ENCODE assay signal across 1 cellular context in the genomic region with DNA sequence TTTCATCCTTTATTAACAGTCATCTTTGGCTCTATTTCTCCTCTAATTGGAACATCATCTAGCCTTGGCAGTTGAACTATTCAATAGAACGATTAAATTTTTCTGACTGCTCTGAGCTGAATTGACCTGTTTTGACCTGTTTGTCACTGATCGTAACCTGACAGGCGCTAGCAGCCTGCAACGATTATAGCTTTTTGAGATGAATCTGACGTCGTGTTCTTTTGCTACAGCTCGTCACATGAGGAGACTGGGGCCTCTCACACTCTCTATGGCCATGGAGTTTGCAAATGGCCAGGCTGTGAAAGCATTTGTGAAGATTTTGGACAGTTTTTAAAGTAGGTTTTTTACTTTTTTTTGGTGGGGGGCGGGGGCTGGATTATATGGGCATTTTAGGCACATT.
TF ChIP-seq lines count a peak whose summit lies in the region.

No MANE protein-coding gene starts in this region.

TF ChIP-seq in HEK293, 187 proteins besides CTCF, POLR2A, EP300 and RAD21 (continued from another document):
- no peak for TF ChIP-seq ATF2 (tag by site-specific recombination; IDR thresholded peaks at IDR 0.05; ENCODE audit: low read depth)
- no peak for TF ChIP-seq ZNF175 (tag by site-specific recombination; IDR thresholded peaks at IDR 0.05)
- TF ChIP-seq ZNF624 (tag by site-specific recombination; IDR thresholded peaks at IDR 0.05) = no peak
- TF ChIP-seq ZNF768 (tag by site-specific recombination; IDR thresholded peaks at IDR 0.05) = no peak
- TF ChIP-seq ZNF335 (tag by site-specific recombination; conservative IDR thresholded peaks at IDR 0.05) = peak; percentile 51
- TF ChIP-seq ZNF398 (tag by site-specific recombination; IDR thresholded peaks at IDR 0.05) = no peak
- TF ChIP-seq OVOL3 (tag by site-specific recombination; IDR thresholded peaks at IDR 0.05) = no peak
